ENCODE assay signal across 9 cellular contexts in the genomic region with DNA sequence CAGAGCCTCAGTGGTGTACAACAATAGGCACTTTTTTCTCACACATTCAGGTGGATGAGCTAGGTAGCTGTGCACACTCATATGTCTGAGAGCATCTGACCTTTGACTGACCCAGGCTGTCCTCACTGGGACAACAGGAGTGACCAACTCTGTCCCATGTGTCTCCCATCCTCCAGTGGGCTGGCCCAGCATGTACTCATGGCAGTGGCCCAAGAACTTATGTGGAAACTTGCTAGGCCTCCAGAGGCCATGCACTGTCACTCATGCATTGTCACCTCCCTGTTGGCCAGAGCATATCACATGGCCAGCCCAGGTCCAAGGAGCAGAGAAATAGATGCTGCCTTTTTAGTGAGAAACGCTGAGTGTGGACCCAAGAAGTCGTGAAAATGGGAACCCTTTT.
"Had no signal": no experiment of that assay in that cellular context is flagged by ENCODE, and none has a peak within 500 bp of the region (broad histone marks: within the 10 kb centered on the region; RNA-seq: fewer than 3 reads in every experiment).

No MANE protein-coding gene starts in this region.

- H3K4me3 ChIP-seq: GM23338 had no signal

- H2AFZ ChIP-seq: GM23338 had no signal

- H3K4me3 Mint-ChIP-seq: GM23338, H9, IgD-negative memory B cell had no signal

- H3K4me2 ChIP-seq: GM23338 had no signal

- ATAC-seq: GM23338 had no signal

- H3K27ac ChIP-seq: HL-60 had no signal

- H3K27ac Mint-ChIP-seq: GM23338, H9 had no signal

- FAIRE-seq: H1, H54, HTR-8/SVneo had no signal

- H3K36me3 Mint-ChIP-seq: IgD-negative memory B cell had no signal

- H3K4me1 Mint-ChIP-seq: IgD-negative memory B cell had no signal

- DNase-seq: H9, HCEC 1CT, KBM-7 had no signal
